Comparison of ENCODE assay signal across 1 cellular context in the genomic region with DNA sequence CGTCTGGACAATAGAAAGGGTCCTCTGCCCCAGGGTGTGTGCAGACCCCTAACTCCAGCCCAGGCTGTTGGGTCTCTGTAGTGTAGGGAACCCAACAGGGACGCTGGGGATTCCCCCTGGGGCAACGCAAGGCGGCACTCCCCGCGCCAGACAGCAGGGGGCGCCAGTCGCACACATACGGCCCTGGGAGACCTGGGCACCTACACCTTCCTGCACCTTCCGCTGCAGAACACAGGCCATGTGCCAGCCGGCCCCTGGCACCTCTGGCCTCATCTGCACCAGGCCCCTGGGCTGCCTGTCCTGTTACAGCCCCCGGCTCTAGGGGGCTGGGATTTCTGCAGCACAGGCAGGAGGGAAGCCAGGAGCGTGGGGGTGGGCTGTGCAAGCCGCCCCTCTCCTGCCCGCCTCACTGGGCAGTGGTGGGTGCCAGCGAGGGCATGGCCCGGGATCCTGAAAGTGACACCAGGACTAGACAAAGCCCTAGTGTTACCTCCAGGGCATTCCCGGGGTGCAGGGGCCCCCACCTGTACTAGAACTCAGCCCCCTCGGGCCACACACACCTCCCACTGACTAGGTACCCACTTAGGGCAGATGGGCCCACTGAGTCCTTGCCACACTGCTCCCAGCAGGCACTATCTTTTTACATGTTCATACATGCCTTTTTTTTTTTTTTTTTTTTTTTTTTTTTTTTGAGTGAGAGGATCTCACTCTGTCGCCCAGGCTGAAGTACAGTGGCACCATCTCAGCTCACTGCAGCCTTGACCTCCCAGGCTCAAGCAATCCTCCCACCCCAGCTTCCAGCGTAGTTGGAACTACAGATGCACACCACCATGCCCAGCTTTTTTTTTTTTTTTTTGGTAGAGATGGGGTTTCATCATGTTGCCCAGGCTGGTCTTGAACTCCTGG.
TF ChIP-seq lines count a peak whose summit lies in the region.

No MANE protein-coding gene starts in this region.

TF ChIP-seq in HepG2, 621 proteins besides CTCF, POLR2A, EP300 and RAD21 (continued from another document and continues in another):
- TF ChIP-seq NR0B2 (CRISPR knock-in tag; IDR thresholded peaks at IDR 0.05) = no peak
- TF ChIP-seq KLF13 (CRISPR knock-in tag; IDR thresholded peaks at IDR 0.05) = 0 out of 2 replicates have a peak, but pooled peaks have one; percentile 33
- TF ChIP-seq, protein P1, sequence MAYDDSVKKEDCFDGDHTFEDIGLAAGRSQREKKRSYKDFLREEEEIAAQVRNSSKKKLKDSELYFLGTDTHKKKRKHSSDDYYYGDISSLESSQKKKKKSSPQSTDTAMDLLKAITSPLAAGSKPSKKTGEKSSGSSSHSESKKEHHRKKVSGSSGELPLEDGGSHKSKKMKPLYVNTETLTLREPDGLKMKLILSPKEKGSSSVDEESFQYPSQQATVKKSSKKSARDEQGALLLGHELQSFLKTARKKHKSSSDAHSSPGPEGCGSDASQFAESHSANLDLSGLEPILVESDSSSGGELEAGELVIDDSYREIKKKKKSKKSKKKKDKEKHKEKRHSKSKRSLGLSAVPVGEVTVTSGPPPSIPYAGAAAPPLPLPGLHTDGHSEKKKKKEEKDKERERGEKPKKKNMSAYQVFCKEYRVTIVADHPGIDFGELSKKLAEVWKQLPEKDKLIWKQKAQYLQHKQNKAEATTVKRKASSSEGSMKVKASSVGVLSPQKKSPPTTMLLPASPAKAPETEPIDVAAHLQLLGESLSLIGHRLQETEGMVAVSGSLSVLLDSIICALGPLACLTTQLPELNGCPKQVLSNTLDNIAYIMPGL (CRISPR knock-in tag; IDR thresholded peaks at IDR 0.05; ENCODE audit: borderline replicate concordance in 1 of 2, low read depth in 1 of 2) = 0 out of 4 replicates have a peak, but pooled peaks of 1 of the 2 experiments have one; percentile 38
- 0 out of 2 replicates have a peak, but pooled peaks have one; percentile 56 for TF ChIP-seq ZBTB33 (CRISPR knock-in tag; IDR thresholded peaks at IDR 0.05)
- TF ChIP-seq ZNF770 (CRISPR knock-in tag; IDR thresholded peaks at IDR 0.05) = peak; percentile 4; the same call in 1 of the 2 replicates
- TF ChIP-seq RXRB (CRISPR knock-in tag; IDR thresholded peaks at IDR 0.05; ENCODE audit: borderline replicate concordance) = 0 out of 2 replicates have a peak, but pooled peaks have one; percentile 32
- TF ChIP-seq SAFB2 (CRISPR knock-in tag; IDR thresholded peaks at IDR 0.05; ENCODE audit: borderline replicate concordance, low read depth) = no peak
- 0 out of 2 replicates have a peak, but pooled peaks have one; percentile 31 for TF ChIP-seq ELF3 (CRISPR knock-in tag; IDR thresholded peaks at IDR 0.05)
- TF ChIP-seq PHF8 (CRISPR knock-in tag; IDR thresholded peaks at IDR 0.05) = peak; percentile 25; the same call in 1 of the 2 replicates
- TF ChIP-seq, protein P2, sequence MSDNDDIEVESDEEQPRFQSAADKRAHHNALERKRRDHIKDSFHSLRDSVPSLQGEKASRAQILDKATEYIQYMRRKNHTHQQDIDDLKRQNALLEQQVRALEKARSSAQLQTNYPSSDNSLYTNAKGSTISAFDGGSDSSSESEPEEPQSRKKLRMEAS (IDR thresholded peaks at IDR 0.05) = peak; percentile 35; the same call in 1 of the 2 replicates
- TF ChIP-seq ZNF124 (CRISPR knock-in tag; IDR thresholded peaks at IDR 0.05) = no peak
- TF ChIP-seq ZBTB38 (CRISPR knock-in tag; IDR thresholded peaks at IDR 0.05) = 0 out of 2 replicates have a peak, but pooled peaks have one; percentile 30
- TF ChIP-seq ZBED4 (CRISPR knock-in tag; IDR thresholded peaks at IDR 0.05; ENCODE audit: borderline replicate concordance) = 0 out of 2 replicates have a peak, but pooled peaks have one; percentile 38
- no peak for TF ChIP-seq ZNF275 (CRISPR knock-in tag; IDR thresholded peaks at IDR 0.05; ENCODE audit: borderline replicate concordance)
- peak; percentile 61; the same call in 1 of the 2 replicates for TF ChIP-seq KDM2A (CRISPR knock-in tag; IDR thresholded peaks at IDR 0.05; ENCODE audit: borderline replicate concordance, low read depth)
- no peak for TF ChIP-seq RBFOX2 (IDR thresholded peaks at IDR 0.05; ENCODE audit: low read depth, low read length)
- peak; percentile 99 for TF ChIP-seq STAG1 (CRISPR knock-in tag; IDR thresholded peaks at IDR 0.05)
- no peak for TF ChIP-seq ZNF24 (IDR thresholded peaks at IDR 0.05)
- no peak for TF ChIP-seq WIZ (CRISPR knock-in tag; IDR thresholded peaks at IDR 0.05)
- peak; percentile 67 for TF ChIP-seq ZNF687 (CRISPR knock-in tag; IDR thresholded peaks at IDR 0.05)
- TF ChIP-seq ZNF614 (CRISPR knock-in tag; IDR thresholded peaks at IDR 0.05; ENCODE audit: borderline replicate concordance) = no peak
- TF ChIP-seq RBM22 (optimal IDR thresholded peaks at IDR 0.05; ENCODE audit: low read length) = peak; percentile 31
- TF ChIP-seq SETDB1 (CRISPR knock-in tag; IDR thresholded peaks at IDR 0.05; ENCODE audit: borderline replicate concordance) = no peak
- no peak for TF ChIP-seq SOX13 (IDR thresholded peaks at IDR 0.05)
- TF ChIP-seq SOX13 (CRISPR knock-in tag; conservative IDR thresholded peaks at IDR 0.05 in 1 of 2, IDR thresholded peaks at IDR 0.05 in 1 of 2) = 0 out of 4 replicates have a peak, but pooled peaks of 1 of the 2 experiments have one; percentile 6
- TF ChIP-seq ZNF850 (CRISPR knock-in tag; conservative IDR thresholded peaks at IDR 0.05) = no peak
- TF ChIP-seq, protein P3, sequence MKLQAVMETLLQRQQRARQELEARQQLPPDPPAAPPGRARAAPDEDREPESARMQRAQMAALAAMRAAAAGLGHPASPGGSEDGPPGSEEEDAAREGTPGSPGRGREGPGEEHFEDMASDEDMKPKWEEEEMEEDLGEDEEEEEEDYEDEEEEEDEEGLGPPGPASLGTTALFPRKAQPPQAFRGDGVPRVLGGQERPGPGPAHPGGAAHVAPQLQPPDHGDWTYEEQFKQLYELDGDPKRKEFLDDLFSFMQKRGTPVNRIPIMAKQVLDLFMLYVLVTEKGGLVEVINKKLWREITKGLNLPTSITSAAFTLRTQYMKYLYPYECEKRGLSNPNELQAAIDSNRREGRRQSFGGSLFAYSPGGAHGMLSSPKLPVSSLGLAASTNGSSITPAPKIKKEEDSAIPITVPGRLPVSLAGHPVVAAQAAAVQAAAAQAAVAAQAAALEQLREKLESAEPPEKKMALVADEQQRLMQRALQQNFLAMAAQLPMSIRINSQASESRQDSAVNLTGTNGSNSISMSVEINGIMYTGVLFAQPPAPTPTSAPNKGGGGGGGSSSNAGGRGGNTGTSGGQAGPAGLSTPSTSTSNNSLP (IDR thresholded peaks at IDR 0.05; ENCODE audit: low read depth, low read length) = no peak
